ENCODE assay signal across 12 cellular contexts in the genomic region with DNA sequence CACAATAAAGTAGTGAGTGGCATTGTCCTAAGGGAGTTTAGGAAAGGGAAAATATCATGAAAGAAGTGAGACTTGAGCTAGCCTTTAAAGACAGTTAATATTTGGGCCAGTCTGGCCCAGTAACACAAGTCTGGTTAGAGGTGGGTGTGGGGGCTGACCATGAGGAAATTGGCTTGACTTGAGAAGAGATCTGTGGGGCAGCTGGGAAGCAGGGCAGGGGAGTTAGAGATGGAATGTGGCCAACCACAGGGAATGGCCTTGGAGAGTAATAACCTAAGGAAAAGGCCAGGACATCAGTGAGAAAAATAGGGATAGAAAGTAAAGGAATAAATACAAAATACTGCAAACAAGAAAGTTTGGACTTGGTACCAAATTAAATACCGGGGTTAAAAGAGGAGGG.
DNase-seq lines count a peak whose midpoint lies in the region; ATAC-seq and TF ChIP-seq lines count a peak whose summit lies in the region.
"Had no signal": no experiment of that assay in that cellular context is flagged by ENCODE, and none has a peak within 500 bp of the region (broad histone marks: within the 10 kb centered on the region; RNA-seq: fewer than 3 reads in every experiment).

No MANE protein-coding gene starts in this region.

- no peak overlapping the region for H3K4me3 ChIP-seq in Caco-2 (ENCODE audit: low read depth, low read length)
- H3K4me3 ChIP-seq: BLaER1 treated with 17β-estradiol and CSF1 and Interleukin-3, amounts not matched to agents 10 nM and 100 nM; GM12878 had no signal

- no TSS peak for BruUV-seq in Caco-2 (replicated peaks; lab: Mats Ljungman, UMichigan)

- H3K27me3 Mint-ChIP-seq in Caco-2 (ENCODE audit: insufficient read depth, unreplicated experiment): no peaks in the 10 kb centered on the region
- H3K27me3 Mint-ChIP-seq in nephron (ENCODE audit: low read depth): peaks cover 3% of the 10 kb centered on the region
- no peaks in the 10 kb centered on the region for H3K27me3 Mint-ChIP-seq in stimulated activated memory B cell treated with anti-CD40 and anti-IgM and Interleukin-4, amounts not matched to agents 10 μg/mL and 1 μg/mL and 100 μg/mL, for 72 hours
- H3K27me3 Mint-ChIP-seq: CD4-positive, CD25-positive, alpha-beta regulatory T cell had no signal

- H3K27ac Mint-ChIP-seq in Caco-2 (ENCODE audit: unreplicated experiment) (peak overlapping the region; percentile 51), nephron (peak overlapping the region; percentile 84 to 89 (median 87))
- no peak overlapping the region for H3K27ac Mint-ChIP-seq in stimulated activated memory B cell treated with anti-CD40 and anti-IgM and Interleukin-4, amounts not matched to agents 10 μg/mL and 1 μg/mL and 100 μg/mL, for 72 hours

- no peaks in the 10 kb centered on the region for H3K36me3 ChIP-seq in Caco-2 (ENCODE audit: control insufficient read depth, insufficient read depth, low read length)
- H3K36me3 ChIP-seq: BLaER1 treated with 17β-estradiol and CSF1 and Interleukin-3, amounts not matched to agents 10 nM and 100 nM had no signal

- peaks cover 27% of the 10 kb centered on the region for H3K36me3 Mint-ChIP-seq in Caco-2 (ENCODE audit: insufficient read depth, unreplicated experiment)
- no peaks in the 10 kb centered on the region for H3K36me3 Mint-ChIP-seq in nephron (ENCODE audit: low read depth)
- H3K36me3 Mint-ChIP-seq in stimulated activated memory B cell treated with anti-CD40 and anti-IgM and Interleukin-4, amounts not matched to agents 10 μg/mL and 1 μg/mL and 100 μg/mL, for 72 hours: no peaks in the 10 kb centered on the region
- H3K36me3 Mint-ChIP-seq: CD4-positive, CD25-positive, alpha-beta regulatory T cell had no signal

- H3K27me3 ChIP-seq in Caco-2 (replicated peaks; ENCODE audit: control insufficient read depth, insufficient read depth, low read length): no peaks in the 10 kb centered on the region

- H3K4me1 Mint-ChIP-seq in Caco-2 (ENCODE audit: low read depth, unreplicated experiment) (peaks cover 49% of the 10 kb centered on the region), nephron (peaks cover 62% of the 10 kb centered on the region)
- H3K4me1 Mint-ChIP-seq in stimulated activated memory B cell treated with anti-CD40 and anti-IgM and Interleukin-4, amounts not matched to agents 10 μg/mL and 1 μg/mL and 100 μg/mL, for 72 hours: no peaks in the 10 kb centered on the region
- H3K4me1 Mint-ChIP-seq: CD4-positive, CD25-positive, alpha-beta regulatory T cell had no signal

- TF ChIP-seq CTCF in Caco-2 (IDR thresholded peaks at IDR 0.05; ENCODE audit: insufficient read depth in 1 of 2, low read depth in 1 of 2, low read length in 1 of 2, severe bottlenecking in 1 of 2, unreplicated experiment in 1 of 2): no peak
- TF ChIP-seq CTCF in nephron (IDR thresholded peaks at IDR 0.05; ENCODE audit: unreplicated experiment in 3 of 3): no peak

- no peak for ATAC-seq in stimulated activated memory B cell treated with anti-CD40 and anti-IgM and Interleukin-4, amounts not matched to agents 10 μg/mL and 1 μg/mL and 100 μg/mL, for 72 hours
- no peak for ATAC-seq in HG03095 (IDR thresholded peaks at IDR 0.05; ENCODE audit: unreplicated experiment)
- ATAC-seq: GM12878 had no signal

- POLR2A ChIA-PET in Caco-2 (lab: Charles Lee): no interaction called here

- intact Hi-C loops in Caco-2 (cut with micrococcal nuclease; ENCODE audit: unreplicated experiment): no loop called here

- H3K9me3 Mint-ChIP-seq in Caco-2 (ENCODE audit: unreplicated experiment) (peaks cover 13% of the 10 kb centered on the region), nephron (peaks cover 4% of the 10 kb centered on the region)
- no peaks in the 10 kb centered on the region for H3K9me3 Mint-ChIP-seq in stimulated activated memory B cell treated with anti-CD40 and anti-IgM and Interleukin-4, amounts not matched to agents 10 μg/mL and 1 μg/mL and 100 μg/mL, for 72 hours
- H3K9me3 Mint-ChIP-seq: CD4-positive, CD25-positive, alpha-beta regulatory T cell had no signal

- H3K4me3 Mint-ChIP-seq in Caco-2 (ENCODE audit: unreplicated experiment) (no peak overlapping the region), nephron (peak overlapping the region in 1 of 3 experiments; percentile 7)
- H3K4me3 Mint-ChIP-seq in stimulated activated memory B cell treated with anti-CD40 and anti-IgM and Interleukin-4, amounts not matched to agents 10 μg/mL and 1 μg/mL and 100 μg/mL, for 72 hours: no peak overlapping the region
- H3K4me3 Mint-ChIP-seq: CD4-positive, CD25-positive, alpha-beta regulatory T cell had no signal

- no peaks in the 10 kb centered on the region for H3K9me3 ChIP-seq in Caco-2

- H3K27ac ChIP-seq in epithelial cell of prostate: peak overlapping the region; percentile 74
- H3K27ac ChIP-seq: BLaER1 treated with 17β-estradiol and CSF1 and Interleukin-3, amounts not matched to agents 10 nM and 100 nM had no signal

- CTCF ChIA-PET in Caco-2 (lab: Charles Lee): no interaction called here

- peaks cover 40% of the 10 kb centered on the region for H3K4me1 ChIP-seq in Caco-2

- DNase-seq in Caco-2: no peak
- DNase-seq in LHCN-M2 (ENCODE audit: low read depth): peak; percentile 29
- DNase-seq in epithelial cell of prostate (ENCODE audit: low read depth, low spot score): no peak
- DNase-seq in NCI-H1105 (lab: John Stamatoyannopoulos, UW): no peak
- DNase-seq: ACHN; CD4-positive, CD25-positive, alpha-beta regulatory T cell; DMS79 had no signal
